In the genomic region with DNA sequence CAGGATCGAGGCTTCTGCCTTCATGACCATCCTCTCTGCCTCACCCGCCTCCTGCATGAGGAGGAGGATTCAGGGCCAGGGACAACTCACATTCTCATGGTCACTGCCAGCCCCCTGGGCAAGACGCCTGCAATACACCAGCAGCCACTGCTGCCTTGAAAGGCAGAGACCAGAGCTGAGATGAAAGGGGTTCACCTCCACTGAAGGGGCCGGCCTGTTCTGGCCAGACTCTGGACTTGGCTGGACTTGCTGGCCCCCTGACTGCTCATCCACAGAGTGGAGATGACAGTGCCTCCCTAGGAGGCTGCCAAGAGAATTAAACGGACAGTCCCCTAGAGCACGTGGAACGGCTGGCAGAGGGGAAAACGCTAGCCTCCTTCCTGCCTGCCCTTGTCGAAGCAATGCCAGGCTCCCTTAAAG, we compare ENCODE assay signal across 11 cellular contexts. TPM values are rescaled to one million over a fixed set of nuclear protein-coding genes. Genes with fewer than 3 reads are reported as not detected.
A peak's percentile ranks its signal among the peaks of the same experiment; 100 is the strongest.
DNase-seq lines count a peak whose midpoint lies in the region; ATAC-seq and TF ChIP-seq lines count a peak whose summit lies in the region.
"Had no signal": no experiment of that assay in that cellular context is flagged by ENCODE, and none has a peak within 500 bp of the region (broad histone marks: within the 10 kb centered on the region; RNA-seq: fewer than 3 reads in every experiment).

No MANE protein-coding gene starts in this region.

- H3K36me3 ChIP-seq in left lung = peaks cover 0 to 15% of the 10 kb centered on the region in 2 donors
- H3K36me3 ChIP-seq in stomach smooth muscle (ENCODE audit: control insufficient read depth in 2 of 2, insufficient read depth in 2 of 2, low read length in 2 of 2) = no peaks in the 10 kb centered on the region
- H3K36me3 ChIP-seq: ovary had no signal

- DNase-seq in NCI-H2029 (lab: John Stamatoyannopoulos, UW) = peak; percentile 45
- DNase-seq in coronary artery (ENCODE audit: low spot score) = no peak
- DNase-seq in left lung = peak in 1 of 2 donors; percentile 45
- DNase-seq in effector CD8-positive, alpha-beta T cell (lab: John Stamatoyannopoulos, UW) = no peak
- no peak for DNase-seq in NCI-H510A treated with DMSO at 0.1 percent for 48 hours (lab: John Stamatoyannopoulos, UW)
- DNase-seq in stimulated activated naive CD4-positive, alpha-beta T cell (lab: John Stamatoyannopoulos, UW) = no peak
- DNase-seq: CD4-positive, alpha-beta T cell; H7 had no signal

- H3K9ac ChIP-seq in stomach smooth muscle (ENCODE audit: low read length in 2 of 2) = peak overlapping the region; percentile 64 to 80

- no peaks in the 10 kb centered on the region for H3K27me3 ChIP-seq in left lung
- no peaks in the 10 kb centered on the region for H3K27me3 ChIP-seq in stomach smooth muscle (ENCODE audit: control insufficient read depth in 1 of 2, insufficient read depth in 2 of 2, low read length in 2 of 2)
- H3K27me3 ChIP-seq: ovary had no signal

- TF ChIP-seq CTCF in coronary artery (IDR thresholded peaks at IDR 0.05) = no peak
- no peak for TF ChIP-seq CTCF in left lung (IDR thresholded peaks at IDR 0.05)

- peak overlapping the region; percentile 73 to 88 for H3K27ac ChIP-seq in coronary artery
- peak overlapping the region; percentile 10 to 13 for H3K27ac ChIP-seq in left lung
- H3K27ac ChIP-seq in stomach smooth muscle (ENCODE audit: low read length) = peak overlapping the region; percentile 97
- H3K27ac ChIP-seq: ovary had no signal

- H3K4me1 ChIP-seq in left lung (peaks cover 32 to 51% of the 10 kb centered on the region in 2 donors), stomach smooth muscle (ENCODE audit: control insufficient read depth, insufficient read depth, low read length) (peaks cover 83% of the 10 kb centered on the region)

- intact Hi-C loops in left lung (cut with DNase I) = no loop called here

- ATAC-seq in left lung (no peak), GM18861 (IDR thresholded peaks at IDR 0.05; ENCODE audit: unreplicated experiment) (no peak)

- H3K4me3 ChIP-seq in coronary artery (peak overlapping the region; percentile 31), left lung (no peak overlapping the region), stomach smooth muscle (ENCODE audit: low read length in 2 of 2) (peak overlapping the region; percentile 47 to 60)
- H3K4me3 ChIP-seq: ovary had no signal

- H3K9me3 ChIP-seq in left lung = no peaks in the 10 kb centered on the region
- no peaks in the 10 kb centered on the region for H3K9me3 ChIP-seq in stomach smooth muscle (ENCODE audit: control insufficient read depth in 2 of 2, low read length in 2 of 2)
- H3K9me3 ChIP-seq: ovary had no signal

RNA-seq across cellular contexts. Expression of a gene that starts 35.2 kb away (rescaled TPM):
- total RNA-seq in left lung = 100 to 1,000 TPM; 214 to 318 TPM

Comparison
In these comparisons a context has a peak if more than half of its experiments do, and no peak if none do; other contexts are left out.
1. H3K27ac ChIP-seq: peak in every context shown above with its lines; median percentile 97 in stomach smooth muscle; 80 in coronary artery; 12 in left lung.
2. H3K4me3 ChIP-seq: peak in coronary artery (single experiment) and stomach smooth muscle (2 of 2); none in left lung (0 of 2).